In the genomic region with DNA sequence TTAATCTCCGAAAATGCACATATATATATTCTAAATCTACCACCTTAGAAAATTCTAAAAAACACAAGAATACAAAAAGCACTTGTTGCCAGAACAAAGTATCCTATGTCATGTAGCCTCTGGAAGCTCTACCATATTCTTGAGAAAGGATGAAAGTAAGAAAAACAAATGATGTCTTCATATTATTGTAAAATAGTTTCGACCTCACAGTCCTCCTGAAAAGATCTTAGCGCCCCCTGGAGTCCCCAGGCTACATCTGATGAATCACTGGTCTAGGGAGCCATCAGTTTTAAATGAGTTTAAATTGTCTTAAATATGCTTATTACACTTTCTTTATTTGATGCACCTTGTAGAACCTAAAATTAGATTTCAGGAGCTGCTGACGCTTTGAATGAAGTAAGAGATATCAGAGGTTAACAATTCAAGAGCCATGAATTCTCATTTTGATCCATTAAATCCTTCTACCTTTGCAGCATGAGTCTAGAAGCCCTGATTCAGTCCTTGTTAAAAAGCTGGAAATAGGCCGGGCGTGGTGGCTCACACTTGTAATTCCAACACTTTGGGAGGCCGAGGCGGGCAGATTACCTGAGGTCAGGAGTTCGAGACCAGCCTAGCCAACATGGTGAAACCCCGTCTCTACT, we compare ENCODE assay signal across 8 cellular contexts.
DNase-seq lines count a peak whose midpoint lies in the region; ATAC-seq, FAIRE-seq and TF ChIP-seq lines count a peak whose summit lies in the region.

No MANE protein-coding gene starts in this region.

- H3K4me2 ChIP-seq in astrocyte (ENCODE audit: low read length): no peak overlapping the region

- H3K9me3 ChIP-seq in SJSA1 (replicated peaks): no peaks in the 10 kb centered on the region
- H3K9me3 ChIP-seq in astrocyte (ENCODE audit: insufficient read depth, low read depth, low read length): no peaks in the 10 kb centered on the region

- H3K79me2 ChIP-seq in astrocyte (ENCODE audit: insufficient read depth, low read length): no peaks in the 10 kb centered on the region

- H4K20me1 ChIP-seq in astrocyte (ENCODE audit: insufficient read depth, low read length): no peaks in the 10 kb centered on the region

- H3K27me3 Mint-ChIP-seq in astrocyte (ENCODE audit: low read depth, unreplicated experiment): peaks cover 2% of the 10 kb centered on the region

- H3K4me3 ChIP-seq in SJSA1: no peak overlapping the region
- H3K4me3 ChIP-seq in astrocyte (ENCODE audit: insufficient read depth, low read depth, low read length): no peak overlapping the region

- ATAC-seq in HG02642 (IDR thresholded peaks at IDR 0.05; ENCODE audit: poor library complexity, unreplicated experiment): no peak

- no peak overlapping the region for H3K27ac Mint-ChIP-seq in astrocyte (ENCODE audit: unreplicated experiment)

- no peak overlapping the region for H2AFZ ChIP-seq in astrocyte (ENCODE audit: low read depth, low read length)

- DNase-seq in D341Med (ENCODE audit: low spot score) (peak; percentile 61), HT1080 (ENCODE audit: low read depth) (peak; percentile 26), SJSA1 (ENCODE audit: low read depth in 1 of 2, low spot score in 2 of 2) (peak; percentile 44 to 70), astrocyte (ENCODE audit: low read depth) (peak; percentile 57), DMS79 (lab: John Stamatoyannopoulos, UW) (no peak)
- DNase-seq in stimulated activated CD4-positive, alpha-beta T cell treated with anti-CD3 and anti-CD28 coated beads, Interleukin-4, amount 100 ng/mL, for 48 hours (ENCODE audit: low read depth in 2 of 2): peak; percentile 44 to 50

- H3K4me1 Mint-ChIP-seq in astrocyte (ENCODE audit: low read depth, unreplicated experiment): no peaks in the 10 kb centered on the region

- H3K4me1 ChIP-seq in SJSA1 (replicated peaks): peaks cover 25% of the 10 kb centered on the region
- H3K4me1 ChIP-seq in astrocyte (ENCODE audit: insufficient read depth, low read length): peaks cover 10% of the 10 kb centered on the region

- TF ChIP-seq CTCF in astrocyte (IDR thresholded peaks at IDR 0.05; ENCODE audit: insufficient read depth, low read depth, low read length): peak; percentile 78

- H3K27me3 ChIP-seq in SJSA1 (replicated peaks) (no peaks in the 10 kb centered on the region), astrocyte (ENCODE audit: insufficient read depth, low read length) (no peaks in the 10 kb centered on the region)

- no peaks in the 10 kb centered on the region for H3K9me3 Mint-ChIP-seq in astrocyte (ENCODE audit: unreplicated experiment)

- no peaks in the 10 kb centered on the region for H3K36me3 Mint-ChIP-seq in astrocyte (ENCODE audit: low read depth, unreplicated experiment)

- H3K4me3 Mint-ChIP-seq in astrocyte (ENCODE audit: unreplicated experiment): no peak overlapping the region

- H3K27ac ChIP-seq in SJSA1: no peak overlapping the region
- H3K27ac ChIP-seq in astrocyte (ENCODE audit: low read depth, low read length): no peak overlapping the region

- no peak overlapping the region for H3K9ac ChIP-seq in astrocyte (ENCODE audit: low read length)

- no peaks in the 10 kb centered on the region for H3K36me3 ChIP-seq in SJSA1
- no peaks in the 10 kb centered on the region for H3K36me3 ChIP-seq in astrocyte (ENCODE audit: insufficient read depth, low read length)

- FAIRE-seq in astrocyte (lab: Jason Lieb, UNC): peak; percentile 20
- peak; percentile 36 for FAIRE-seq in islet of Langerhans (lab: Jason Lieb, UNC)
